In the genomic region with DNA sequence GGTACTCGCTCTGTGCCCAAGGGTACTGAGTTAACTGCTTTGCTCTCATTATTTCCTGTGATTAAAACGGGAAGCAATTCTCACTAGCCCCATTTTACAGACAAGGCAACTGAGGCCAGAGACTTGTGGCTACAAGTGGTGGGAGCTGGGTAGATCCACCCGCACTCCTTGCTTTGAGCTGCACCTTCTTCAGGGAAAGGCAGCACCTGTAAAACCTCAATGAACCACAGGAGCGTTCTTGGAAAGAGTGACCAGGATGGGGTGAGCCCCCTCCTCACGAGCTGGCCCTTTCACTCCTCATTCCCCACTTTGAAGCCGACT, we compare ENCODE assay signal across 20 cellular contexts.
"Had no signal": no experiment of that assay in that cellular context is flagged by ENCODE, and none has a peak within 500 bp of the region (broad histone marks: within the 10 kb centered on the region; RNA-seq: fewer than 3 reads in every experiment).

No MANE protein-coding gene starts in this region.

- DNase-seq: activated CD4-positive, alpha-beta T cell treated with anti-CD3 and anti-CD28 coated beads for 36 hours; activated CD4-positive, CD25-positive, alpha-beta regulatory T cell; activated CD8-positive, alpha-beta memory T cell treated with anti-CD3 and anti-CD28 coated beads, Interleukin-2, amount 10 ng/mL, durations not matched to agents 7 days and 5 days; activated CD8-positive, alpha-beta T cell treated with anti-CD3 and anti-CD28 coated beads, Interleukin-2, amount 10 ng/mL, durations not matched to agents 7 days and 5 days; activated naive CD4-positive, alpha-beta T cell; activated T-cell treated with anti-CD3 and anti-CD28 coated beads for 4 hours; activated T-cell treated with anti-CD3 and anti-CD28 coated beads, Interleukin-2, amount 50 U/mL, for 72 hours; effector memory CD4-positive, alpha-beta T cell; hippocampal formation; left colon; naive thymus-derived CD4-positive, alpha-beta T cell; ovary; stimulated activated CD4-positive, alpha-beta T cell treated with anti-CD3 and anti-CD28 coated beads, Interleukin-2, amount 100 ng/mL, for 48 hours; trophoblast cell had no signal

- H3K27me3 ChIP-seq: ovary had no signal

- H3K36me3 ChIP-seq: ovary, prostate gland had no signal

- H3K4me3 ChIP-seq: coronary artery, ovary, prostate gland, thoracic aorta had no signal

- H3K27ac ChIP-seq: coronary artery, ovary, prostate gland, thoracic aorta had no signal

- H3K27me3 Mint-ChIP-seq: activated CD4-positive, alpha-beta T cell treated with anti-CD3 and anti-CD28 coated beads for 36 hours; activated CD8-positive, alpha-beta memory T cell treated with anti-CD3 and anti-CD28 coated beads, Interleukin-2, amount 10 ng/mL, durations not matched to agents 7 days and 5 days; activated naive CD8-positive, alpha-beta T cell; naive thymus-derived CD4-positive, alpha-beta T cell; stimulated activated naive CD8-positive, alpha-beta T cell treated with anti-CD3 and anti-CD28 coated beads, Interleukin-15, Interleukin-2, amounts not matched to agents 100 ng/mL and 50 ng/mL, for 24 hours had no signal

- H3K36me3 Mint-ChIP-seq: activated naive CD8-positive, alpha-beta T cell had no signal

- H3K9me3 ChIP-seq: ovary, prostate gland, thoracic aorta had no signal

- H3K4me3 Mint-ChIP-seq: activated CD4-positive, alpha-beta T cell treated with anti-CD3 and anti-CD28 coated beads for 36 hours; activated CD8-positive, alpha-beta memory T cell treated with anti-CD3 and anti-CD28 coated beads, Interleukin-2, amount 10 ng/mL, durations not matched to agents 7 days and 5 days; activated CD8-positive, alpha-beta T cell treated with anti-CD3 and anti-CD28 coated beads, Interleukin-2, amount 10 ng/mL, durations not matched to agents 7 days and 5 days; activated naive CD8-positive, alpha-beta T cell; activated T-cell treated with anti-CD3 and anti-CD28 coated beads, Interleukin-2, amount 50 U/mL, for 72 hours; mesothelial cell of epicardium; naive thymus-derived CD4-positive, alpha-beta T cell; stimulated activated naive CD8-positive, alpha-beta T cell treated with anti-CD3 and anti-CD28 coated beads, Interleukin-15, Interleukin-2, amounts not matched to agents 100 ng/mL and 50 ng/mL, for 24 hours had no signal

- H3K27ac Mint-ChIP-seq: activated CD4-positive, alpha-beta T cell treated with anti-CD3 and anti-CD28 coated beads for 36 hours; activated CD8-positive, alpha-beta memory T cell treated with anti-CD3 and anti-CD28 coated beads, Interleukin-2, amount 10 ng/mL, durations not matched to agents 7 days and 5 days; activated CD8-positive, alpha-beta T cell treated with anti-CD3 and anti-CD28 coated beads, Interleukin-2, amount 10 ng/mL, durations not matched to agents 7 days and 5 days; activated naive CD8-positive, alpha-beta T cell; activated T-cell treated with anti-CD3 and anti-CD28 coated beads, Interleukin-2, amount 50 U/mL, for 72 hours; mesothelial cell of epicardium; naive thymus-derived CD4-positive, alpha-beta T cell; stimulated activated naive CD8-positive, alpha-beta T cell treated with anti-CD3 and anti-CD28 coated beads, Interleukin-15, Interleukin-2, amounts not matched to agents 100 ng/mL and 50 ng/mL, for 24 hours had no signal

- H3K9me3 Mint-ChIP-seq: activated T-cell treated with anti-CD3 and anti-CD28 coated beads, Interleukin-2, amount 50 U/mL, for 72 hours; mesothelial cell of epicardium; naive thymus-derived CD4-positive, alpha-beta T cell; stimulated activated naive CD8-positive, alpha-beta T cell treated with anti-CD3 and anti-CD28 coated beads, Interleukin-15, Interleukin-2, amounts not matched to agents 100 ng/mL and 50 ng/mL, for 24 hours had no signal

- ATAC-seq: activated CD4-positive, alpha-beta T cell treated with anti-CD3 and anti-CD28 coated beads for 36 hours; activated CD8-positive, alpha-beta memory T cell treated with anti-CD3 and anti-CD28 coated beads, Interleukin-2, amount 10 ng/mL, durations not matched to agents 7 days and 5 days; activated CD8-positive, alpha-beta T cell treated with anti-CD3 and anti-CD28 coated beads, Interleukin-2, amount 10 ng/mL, durations not matched to agents 7 days and 5 days; activated T-cell treated with anti-CD3 and anti-CD28 coated beads, Interleukin-2, amount 50 U/mL, for 72 hours; left colon; naive thymus-derived CD4-positive, alpha-beta T cell had no signal
